8 cellular contexts compared by ENCODE assay signal in genomic region chr3:185151959-185152432, GRCh38. TPM values are rescaled to one million over a fixed set of nuclear protein-coding genes. Genes with fewer than 3 reads are reported as not detected.
DNase-seq lines count a peak whose midpoint lies in the region; ATAC-seq and TF ChIP-seq lines count a peak whose summit lies in the region.

No MANE protein-coding gene starts in this region.

- 5% methylated on average over 12 of the region's 12 CpGs for WGBS in hepatocyte (ENCODE audit: low lambda C conversion rate, missing lambda C conversion rate)

- peaks cover 38% of the 10 kb centered on the region for H3K27me3 ChIP-seq in hepatocyte

- H3K4me2 ChIP-seq in hepatocyte = peak overlapping the region; percentile 96

- no peak for ATAC-seq in HG03342 (IDR thresholded peaks at IDR 0.05; ENCODE audit: unreplicated experiment)
- ATAC-seq in GM19452 (IDR thresholded peaks at IDR 0.05; ENCODE audit: unreplicated experiment) = no peak

- H3K9me3 ChIP-seq in hepatocyte (ENCODE audit: low read depth) = no peaks in the 10 kb centered on the region

- peak overlapping the region; percentile 75 for H3K27ac ChIP-seq in hepatocyte

- no peaks in the 10 kb centered on the region for H3K36me3 ChIP-seq in hepatocyte (replicated peaks; ENCODE audit: insufficient read depth, low read depth)

- no peaks in the 10 kb centered on the region for H4K20me1 ChIP-seq in hepatocyte (ENCODE audit: insufficient read depth, poor library complexity, severe bottlenecking)

- no peaks in the 10 kb centered on the region for H3K9me2 ChIP-seq in hepatocyte (replicated peaks; ENCODE audit: insufficient read depth)

- peaks cover 3% of the 10 kb centered on the region for H3K79me2 ChIP-seq in hepatocyte

- H3K4me3 ChIP-seq in GM12865 (ENCODE audit: low read depth, low read length) = peak overlapping the region; percentile 58
- H3K4me3 ChIP-seq in WI38 (ENCODE audit: low read depth, low read length) = peak overlapping the region; percentile 44
- H3K4me3 ChIP-seq in hepatocyte = peak overlapping the region; percentile 81
- H3K4me3 ChIP-seq in skeletal muscle cell (ENCODE audit: low read depth, low read length) = peak overlapping the region; percentile 58

- H2AFZ ChIP-seq in hepatocyte = peak overlapping the region; percentile 91

- no peaks in the 10 kb centered on the region for H3K4me1 ChIP-seq in hepatocyte (ENCODE audit: insufficient read depth)

- TF ChIP-seq CTCF in GM12865 (IDR thresholded peaks at IDR 0.05; ENCODE audit: insufficient read depth, low read depth, low read length, missing control alignments) (no peak), WI38 (IDR thresholded peaks at IDR 0.05; ENCODE audit: low read depth, low read length) (no peak), hepatocyte (IDR thresholded peaks at IDR 0.05; ENCODE audit: poor library complexity) (no peak)

- DNase-seq in GM12865 (ENCODE audit: low read depth) (no peak), hepatocyte (ENCODE audit: low spot score) (no peak), skeletal muscle cell (ENCODE audit: low read depth) (no peak), mesenteric fat pad (ENCODE audit: low spot score) (no peak), NCI-H510A (lab: John Stamatoyannopoulos, UW) (no peak)

RNA-seq across cellular contexts. Expression of gene C3orf70, which starts 0.9 kb away (rescaled TPM):
- total RNA-seq in hepatocyte (5.1 and 6.0 TPM in 2 replicates), mesenteric fat pad (2.9 TPM)
- 1.1 and 1.2 TPM in 2 replicates for polyA plus RNA-seq in hepatocyte
